In genomic region chr17:8024161-8024560, GRCh38 we compare ENCODE assay signal across 14 cellular contexts. TPM values are rescaled to one million over a fixed set of nuclear protein-coding genes. Genes with fewer than 3 reads are reported as not detected.
A peak's percentile ranks its signal among the peaks of the same experiment; 100 is the strongest.
DNase-seq lines count a peak whose midpoint lies in the region; ATAC-seq, FAIRE-seq and TF ChIP-seq lines count a peak whose summit lies in the region.
"Not testable (repeated sequence)": the region's sequence is repeated elsewhere in the genome, so short reads cannot be mapped to it uniquely, and the experiment has no call there.
"Had no signal": no experiment of that assay in that cellular context is flagged by ENCODE, and none has a peak within 500 bp of the region (broad histone marks: within the 10 kb centered on the region; RNA-seq: fewer than 3 reads in every experiment).

No MANE protein-coding gene starts in this region.

- not testable (repeated sequence) for H3K4me1 ChIP-seq in K562 (replicated peaks in 1 of 2; ENCODE audit: control insufficient read depth in 2 of 2, insufficient read depth in 2 of 2, low read length in 2 of 2)
- H3K4me1 ChIP-seq in neutrophil (ENCODE audit: control insufficient read depth in 1 of 2, insufficient read depth in 1 of 2, low read depth in 1 of 2, low read length in 1 of 2) (peaks cover 57 to 58% of the 10 kb centered on the region in 2 experiments), upper lobe of right lung (peaks cover 15% of the 10 kb centered on the region)

- FAIRE-seq in K562 (lab: Jason Lieb, UNC), result peak; percentile 40

- not testable (repeated sequence) for H2AFZ ChIP-seq in K562 (ENCODE audit: low read depth, low read length)

- TF ChIP-seq EP300 in K562 (IDR thresholded peaks at IDR 0.05; ENCODE audit: low read length), result not testable (repeated sequence)

- TF ChIP-seq RAD21 in K562 (CRISPR knock-in tag; conservative IDR thresholded peaks at IDR 0.05 in 1 of 2, IDR thresholded peaks at IDR 0.05 in 1 of 2), result not testable (repeated sequence)

- TF ChIP-seq CTCF in HL-60 (IDR thresholded peaks at IDR 0.05; ENCODE audit: insufficient read depth, low read length); K562 (IDR thresholded peaks at IDR 0.05 in 2 of 3, conservative IDR thresholded peaks at IDR 0.05 in 1 of 3; ENCODE audit: insufficient read depth in 2 of 3, low read depth in 1 of 3, low read length in 3 of 3); epithelial cell of esophagus (IDR thresholded peaks at IDR 0.05; ENCODE audit: insufficient read depth, low read depth, low read length, missing control alignments); neutrophil (IDR thresholded peaks at IDR 0.05); upper lobe of right lung (IDR thresholded peaks at IDR 0.05): not testable (repeated sequence)

- H3K4me2 ChIP-seq in K562 (ENCODE audit: insufficient read depth, low read length), result not testable (repeated sequence)

- H3K79me2 ChIP-seq in K562 (ENCODE audit: control insufficient read depth, insufficient read depth, low read length), result not testable (repeated sequence)

- intact Hi-C loops in K562 (cut with micrococcal nuclease); upper lobe of right lung (cut with DNase I): not testable (repeated sequence)

- not testable (repeated sequence) for H3K27me3 ChIP-seq in HL-60 (ENCODE audit: insufficient read depth, poor library complexity, severe bottlenecking); upper lobe of right lung
- H3K27me3 ChIP-seq in K562 (ENCODE audit: control insufficient read depth in 2 of 2, insufficient read depth in 2 of 2, low read length in 2 of 2) (peaks cover 1 to 29% of the 10 kb centered on the region in 2 experiments; a peak in 4 of 5 replicates), neutrophil (peaks cover 37% of the 10 kb centered on the region)

- peak; percentile 20 for DNase-seq in CD1c-positive myeloid dendritic cell (ENCODE audit: extremely low spot score)
- DNase-seq in HL-60 (ENCODE audit: low read depth in 1 of 2, low spot score in 1 of 2), result peak in 1 of 2 experiments; percentile 21
- peak; percentile 61 for DNase-seq in RPMI7951 (ENCODE audit: low read depth)
- not testable (repeated sequence) for DNase-seq in K562 (ENCODE audit: extremely low read depth in 1 of 4, low spot score in 3 of 4)
- DNase-seq in epithelial cell of esophagus (ENCODE audit: low read depth), result peak; percentile 48
- peak; percentile 64 for DNase-seq in islet precursor cell
- DNase-seq in upper lobe of right lung, result peak; percentile 50

- not testable (repeated sequence) for BruUV-seq in K562 (replicated peaks; lab: Mats Ljungman, UMichigan)

- not testable (repeated sequence) for H4K20me1 ChIP-seq in K562 (replicated peaks; ENCODE audit: control insufficient read depth, insufficient read depth, low read length)

- CTCF ChIA-PET in K562 (lab: Yijun Ruan, JAX; ENCODE audit: low intra/inter-chr PET ratio), result interaction anchor here (0.6 to 0.7 kb wide), 2 partner anchors 17 to 48 kb away, joined by 3 to 5 read pairs; no protein-coding TSS in a partner anchor

- not testable (repeated sequence) for H3K9me1 ChIP-seq in K562 (ENCODE audit: control insufficient read depth, insufficient read depth, low read length)

- peak overlapping the region; percentile 19; the same call in 1 of the 2 replicates for H3K27ac ChIP-seq in HL-60 (replicated peaks)
- not testable (repeated sequence) for H3K27ac ChIP-seq in K562 (ENCODE audit: extremely low read depth, low read depth, low read length)
- peak overlapping the region; percentile 63 for H3K27ac ChIP-seq in neutrophil
- H3K27ac ChIP-seq in upper lobe of right lung, result peak overlapping the region; percentile 24

- 22% methylated on average over 6 of the region's 6 CpGs for WGBS in K562 (ENCODE audit: insufficient coverage, low coverage, missing lambda C conversion rate)

- TF ChIP-seq POLR2A in K562 (conservative IDR thresholded peaks at IDR 0.05), result not testable (repeated sequence)

- in situ Hi-C loops in K562 (cut with MboI), result not testable (repeated sequence)

- not testable (repeated sequence) for H3K9me3 ChIP-seq in K562 (replicated peaks; ENCODE audit: control insufficient read depth, insufficient read depth, low read depth, low read length); neutrophil; upper lobe of right lung

- ATAC-seq in K562, upper lobe of right lung: not testable (repeated sequence)

- H3K36me3 ChIP-seq in K562 (ENCODE audit: control insufficient read depth, insufficient read depth, low read length); neutrophil; upper lobe of right lung: not testable (repeated sequence)

- H3K9ac ChIP-seq in K562 (ENCODE audit: insufficient read depth in 1 of 2, low read depth in 2 of 2, low read length in 2 of 2), result not testable (repeated sequence)

- POLR2A ChIA-PET in K562 (lab: Yijun Ruan, JAX), result not testable (repeated sequence)

- H3K4me3 ChIP-seq in HL-60 (replicated peaks; ENCODE audit: insufficient read depth, low read length); K562; epithelial cell of esophagus (ENCODE audit: low read length); upper lobe of right lung: not testable (repeated sequence)
- peak overlapping the region in 1 of 2 experiments; percentile 21 for H3K4me3 ChIP-seq in neutrophil (ENCODE audit: low read depth in 1 of 2, low read length in 1 of 2)

TF ChIP-seq in K562, 482 proteins besides CTCF, POLR2A, EP300 and RAD21:
- TF ChIP-seq CEBPB (tag; IDR thresholded peaks at IDR 0.05) (peak; percentile 45; the same call in 1 of the 2 replicates), ATF3 (IDR thresholded peaks at IDR 0.05) (peak; percentile 79), CEBPG (tag; conservative IDR thresholded peaks at IDR 0.05 in 1 of 2, IDR thresholded peaks at IDR 0.05 in 1 of 2) (peak; percentile 67 to 68)
- TF ChIP-seq ATF3 (CRISPR knock-in tag; conservative IDR thresholded peaks at IDR 0.05); CEBPG (CRISPR knock-in tag; IDR thresholded peaks at IDR 0.05): not testable (repeated sequence)

RNA-seq across cellular contexts. Expression of gene ALOX15B, which starts 14.7 kb away (rescaled TPM):
- not detected in 2 replicates for total RNA-seq in RPMI7951 (2014; rRNA removed; shearing (Covaris generic))
- total RNA-seq in K562 (2011; cell fraction: chromatin; rRNA removed; ENCODE audit: low replicate concordance), result not detected in 2 replicates
- not detected in 2 replicates for total RNA-seq in K562 (2011; cell fraction: nucleolus; rRNA removed)
- total RNA-seq in K562 (2011; cell fraction: nucleoplasm; rRNA removed), result not detected in 2 replicates
- not detected in 2 replicates for total RNA-seq in K562 (2014; rRNA removed)
- not detected in 2 replicates for total RNA-seq in K562 (2014; rRNA removed; fragmentation: Illumina TruSeq; extraction: Trizol)
- not detected in 2 replicates for total RNA-seq in K562 (2015; rRNA removed; fragmentation: Illumina TruSeq; extraction: Trizol)
- total RNA-seq in K562 (2021), result 0.04 and 0.07 TPM in 2 replicates
- polyA plus RNA-seq in K562 (2011; rRNA removed), result not detected in 2 replicates
- polyA plus RNA-seq in K562 (2011; cell fraction: cytosol; rRNA removed), result not detected in 2 replicates
- polyA plus RNA-seq in K562 (2011; cell fraction: nucleus; rRNA removed), result not detected in 2 replicates
- not detected in 2 replicates for polyA plus RNA-seq in K562 (2012)
- not detected in 2 replicates for polyA plus RNA-seq in K562 (2014; fragmentation: Illumina TruSeq; extraction: Trizol)
- not detected for polyA plus RNA-seq in K562 (2014; fragmentation: Nextera tagmentation; extraction: Ambion mirVana)
- polyA plus RNA-seq in K562 (2014; rRNA removed), result not detected in 2 replicates
- not detected in 2 replicates for polyA minus RNA-seq in K562 (2011; rRNA and poly(A)+ RNA removed)
- not detected in 2 replicates for polyA minus RNA-seq in K562 (2011; cell fraction: cytosol; rRNA and poly(A)+ RNA removed)
- not detected in 2 replicates for polyA minus RNA-seq in K562 (2011; cell fraction: nucleus; rRNA and poly(A)+ RNA removed)
- 80.2 TPM for total RNA-seq in upper lobe of right lung
- total RNA-seq: A172, H9, OCI-LY7 had no signal
- polyA plus RNA-seq: AG04450 had no signal

RNA-seq across cellular contexts. Expression of gene GUCY2D, which starts 21.7 kb away (rescaled TPM):
- not detected in 2 replicates for total RNA-seq in RPMI7951 (2014; rRNA removed; shearing (Covaris generic))
- not detected in 2 replicates for total RNA-seq in K562 (2011; cell fraction: chromatin; rRNA removed; ENCODE audit: low replicate concordance)
- total RNA-seq in K562 (2011; cell fraction: nucleolus; rRNA removed), result not detected in 2 replicates
- not detected in 2 replicates for total RNA-seq in K562 (2011; cell fraction: nucleoplasm; rRNA removed)
- total RNA-seq in K562 (2014; rRNA removed) (0.05 TPM in 1 of 2 replicates, not detected in the other), K562 (2014; rRNA removed; fragmentation: Illumina TruSeq; extraction: Trizol) (not detected in 2 replicates), K562 (2015; rRNA removed; fragmentation: Illumina TruSeq; extraction: Trizol) (not detected in 2 replicates), K562 (2021) (not detected in 2 replicates), upper lobe of right lung (2.6 TPM)
- polyA plus RNA-seq in K562 (2011; rRNA removed) (not detected in 2 replicates), K562 (2014; fragmentation: Illumina TruSeq; extraction: Trizol) (not detected in 2 replicates), K562 (2014; fragmentation: Nextera tagmentation; extraction: Ambion mirVana) (not detected), K562 (2014; rRNA removed) (0.03 TPM in 1 of 2 replicates, not detected in the other)
- not detected in 2 replicates for polyA plus RNA-seq in K562 (2011; cell fraction: cytosol; rRNA removed)
- polyA plus RNA-seq in K562 (2011; cell fraction: nucleus; rRNA removed), result not detected in 2 replicates
- polyA plus RNA-seq in K562 (2012), result 0.26 TPM in 1 of 2 replicates, not detected in the other
- not detected in 2 replicates for polyA minus RNA-seq in K562 (2011; rRNA and poly(A)+ RNA removed)
- not detected in 2 replicates for polyA minus RNA-seq in K562 (2011; cell fraction: cytosol; rRNA and poly(A)+ RNA removed)
- polyA minus RNA-seq in K562 (2011; cell fraction: nucleus; rRNA and poly(A)+ RNA removed), result not detected in 2 replicates
- total RNA-seq: A172, OCI-LY7, Peyer's patch, SK-MEL-5 had no signal
- polyA plus RNA-seq: AG04450 had no signal

Comparison
In these comparisons a context has a peak if more than half of its experiments do, and no peak if none do; other contexts are left out.
1. RNA of gene ALOX15B, which starts 14.7 kb away (total RNA-seq): 80.2 TPM in upper lobe of right lung (single experiment); not detected in RPMI7951 and 0.04 to 0.07 TPM in K562; every median in the first group is over 10 times any median in the second.